ENCODE assay signal across 8 cellular contexts in the genomic region with DNA sequence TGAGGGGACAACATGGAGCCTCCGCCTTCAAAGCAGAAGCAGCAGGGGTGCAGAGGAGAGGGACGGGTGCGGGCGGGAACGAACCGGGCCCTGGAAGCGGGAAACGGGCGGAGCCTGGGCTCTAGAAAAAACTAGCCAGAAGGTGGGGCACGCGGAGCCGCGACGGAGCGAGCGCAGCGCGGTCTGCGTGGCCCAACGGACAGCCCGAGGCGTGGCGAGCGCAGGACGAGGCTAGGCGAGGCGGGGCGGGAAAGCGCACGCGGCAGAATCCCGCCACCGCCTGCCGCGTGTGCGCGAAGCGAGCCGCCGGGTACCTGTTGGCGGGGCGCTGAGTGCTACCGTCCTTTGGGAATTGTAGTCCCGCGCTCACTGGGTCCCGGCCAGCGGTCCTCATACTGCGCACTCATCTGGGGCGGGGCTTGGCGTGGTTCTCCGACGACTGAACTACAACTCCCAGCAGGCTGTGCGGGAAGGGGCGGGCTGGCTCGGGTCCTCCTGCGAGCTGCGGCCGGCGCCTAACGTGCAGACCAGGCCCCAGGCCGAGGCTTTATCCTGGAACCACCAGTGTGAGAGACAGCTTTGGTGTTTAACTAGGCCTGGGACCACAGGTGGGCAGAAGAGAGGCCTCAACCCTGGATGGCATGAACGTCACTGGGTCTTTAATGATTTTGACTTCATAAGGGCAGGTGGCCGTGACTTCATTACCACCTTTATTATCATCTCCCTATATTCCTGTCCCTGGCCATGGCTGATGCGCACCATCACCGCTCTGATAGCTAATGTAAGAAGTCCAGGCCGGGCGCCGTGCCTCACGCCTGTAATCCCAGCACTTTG. TPM values are rescaled to one million over a fixed set of nuclear protein-coding genes. Genes with fewer than 3 reads are reported as not detected.
DNase-seq lines count a peak whose midpoint lies in the region; ATAC-seq, FAIRE-seq and TF ChIP-seq lines count a peak whose summit lies in the region.

A gene with protein sequence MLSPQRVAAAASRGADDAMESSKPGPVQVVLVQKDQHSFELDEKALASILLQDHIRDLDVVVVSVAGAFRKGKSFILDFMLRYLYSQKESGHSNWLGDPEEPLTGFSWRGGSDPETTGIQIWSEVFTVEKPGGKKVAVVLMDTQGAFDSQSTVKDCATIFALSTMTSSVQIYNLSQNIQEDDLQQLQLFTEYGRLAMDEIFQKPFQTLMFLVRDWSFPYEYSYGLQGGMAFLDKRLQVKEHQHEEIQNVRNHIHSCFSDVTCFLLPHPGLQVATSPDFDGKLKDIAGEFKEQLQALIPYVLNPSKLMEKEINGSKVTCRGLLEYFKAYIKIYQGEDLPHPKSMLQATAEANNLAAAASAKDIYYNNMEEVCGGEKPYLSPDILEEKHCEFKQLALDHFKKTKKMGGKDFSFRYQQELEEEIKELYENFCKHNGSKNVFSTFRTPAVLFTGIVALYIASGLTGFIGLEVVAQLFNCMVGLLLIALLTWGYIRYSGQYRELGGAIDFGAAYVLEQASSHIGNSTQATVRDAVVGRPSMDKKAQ (minus strand): TSS at position 55 of the 834 bp plus-strand sequence. CDS start 41 bp downstream, at position 14.

- no peak for FAIRE-seq in HepG2 (lab: Jason Lieb, UNC)

- ATAC-seq in GM19372 (IDR thresholded peaks at IDR 0.05; ENCODE audit: low read depth, unreplicated experiment), result peak; percentile 83
- peak; percentile 84 for ATAC-seq in HG03521 (IDR thresholded peaks at IDR 0.05; ENCODE audit: unreplicated experiment)
- no peak; the same call in 2 of the 3 replicates for ATAC-seq in HepG2

- no peaks in the 10 kb centered on the region for H3K27me3 ChIP-seq in HepG2 (ENCODE audit: control insufficient read depth in 1 of 2, insufficient read depth in 2 of 2, low read length in 2 of 2)

- peaks cover 20% of the 10 kb centered on the region for H3K4me1 ChIP-seq in HepG2 (ENCODE audit: insufficient read depth, low read length)

- BruUV-seq in HepG2 (replicated peaks; lab: Mats Ljungman, UMichigan), result no TSS peak

- DNase-seq in C1 segment of cervical spinal cord (lab: John Stamatoyannopoulos, UW), result peak; percentile 61 to 96 (median 92)
- peak; percentile 75 for DNase-seq in NCI-H69 (lab: John Stamatoyannopoulos, UW)
- DNase-seq in activated CD4-positive, alpha-beta T cell treated with anti-CD3 and anti-CD28 coated beads, Interleukin-2, amount 50 U/mL, for 48 hours, result peak; percentile 96 to 97
- peak; percentile 97 for DNase-seq in dermis blood vessel endothelial cell
- DNase-seq in HepG2 (ENCODE audit: low spot score), result no peak
- peak; percentile 87 to 88 for DNase-seq in stimulated activated CD4-positive, alpha-beta T cell treated with anti-CD3 and anti-CD28 coated beads, Interleukin-2, amount 100 ng/mL, for 48 hours

- H4K20me1 ChIP-seq in HepG2 (ENCODE audit: insufficient read depth, low read length), result no peaks in the 10 kb centered on the region

- no peak within 1 kb of the TSS for H3K27ac ChIP-seq in HepG2 (ENCODE audit: extremely low read length, insufficient read depth, low read length)

- POLR2A ChIA-PET in HepG2 (lab: Yijun Ruan, JAX), result no interaction called here

- 92% methylated on average over 58 of the region's 69 CpGs for WGBS in HepG2 (ENCODE audit: low lambda C conversion rate)

- no peak within 1 kb of the TSS for H3K4me3 ChIP-seq in HepG2 (replicated peaks in 1 of 3; ENCODE audit: insufficient read depth in 1 of 3, low read depth in 2 of 3, low read length in 3 of 3)

- no peak within 1 kb of the TSS for H2AFZ ChIP-seq in HepG2 (ENCODE audit: low read length)

- no peak for TF ChIP-seq CTCF in HepG2 (CRISPR knock-in tag; IDR thresholded peaks at IDR 0.05)

- CTCF ChIA-PET in HepG2 (lab: Yijun Ruan, JAX; ENCODE audit: low intra/inter-chr PET ratio, low total read pairs), result no interaction called here

- no peaks in the 10 kb centered on the region for H3K9me3 ChIP-seq in HepG2 (ENCODE audit: low read length)

- H3K4me2 ChIP-seq in HepG2 (ENCODE audit: low read depth, low read length), result no peak within 1 kb of the TSS

- no peak for TF ChIP-seq POLR2A in HepG2 (IDR thresholded peaks at IDR 0.05; ENCODE audit: insufficient read depth in 1 of 2, low read depth in 2 of 2, low read length in 2 of 2)

- in situ Hi-C loops in HepG2 (cut with HindIII; ENCODE audit: extremely low pct_ligation_motif_present, low pct_unique_long_range_greater_than_20kb), result no loop called here

- H3K9ac ChIP-seq in HepG2 (ENCODE audit: insufficient read depth, low read depth, low read length), result no peak within 1 kb of the TSS

- TF ChIP-seq EP300 in HepG2 (IDR thresholded peaks at IDR 0.05; ENCODE audit: low read depth in 2 of 2, low read length in 2 of 2) (no peak), HepG2 (CRISPR knock-in tag; IDR thresholded peaks at IDR 0.05; ENCODE audit: borderline replicate concordance) (no peak)

- no peak for TF ChIP-seq RAD21 in HepG2 (CRISPR knock-in tag; IDR thresholded peaks at IDR 0.05)

- intact Hi-C loops in HepG2 (cut with micrococcal nuclease; ENCODE audit: unreplicated experiment), result no loop called here

- no peaks in the 10 kb centered on the region for H3K36me3 ChIP-seq in HepG2 (replicated peaks in 1 of 2; ENCODE audit: control insufficient read depth in 1 of 2, insufficient read depth in 2 of 2, low read length in 2 of 2)

- H3K79me2 ChIP-seq in HepG2 (ENCODE audit: insufficient read depth, low read length), result no peaks in the 10 kb centered on the region

TF ChIP-seq in HepG2, 621 proteins besides CTCF, POLR2A, EP300 and RAD21:
- TF ChIP-seq GABPB1 (CRISPR knock-in tag; IDR thresholded peaks at IDR 0.05) (peak; percentile 53; the same call in 1 of the 2 replicates), THAP11 (CRISPR knock-in tag; IDR thresholded peaks at IDR 0.05) (peak; percentile 85), ZNF143 (CRISPR knock-in tag; IDR thresholded peaks at IDR 0.05) (peak; percentile 76), MTA3 (CRISPR knock-in tag; IDR thresholded peaks at IDR 0.05) (no peak)

RNA-seq across cellular contexts. Expression of the gene that starts here (rescaled TPM):
- 99.4 and 106 TPM in 2 replicates for total RNA-seq in dermis blood vessel endothelial cell
- not detected in 2 replicates for total RNA-seq in HepG2 (2016; rRNA removed; fragmentation: Illumina TruSeq; extraction: Trizol)
- total RNA-seq in HepG2 (2016; cell fraction: cytosol; rRNA removed; fragmentation: Illumina TruSeq; extraction: Trizol; ENCODE audit: low read depth), result not detected in 2 replicates
- not detected in 2 replicates for total RNA-seq in HepG2 (2016; cell fraction: insoluble cytoplasmic fraction; rRNA removed; fragmentation: Illumina TruSeq; extraction: Trizol)
- not detected in 2 replicates for total RNA-seq in HepG2 (2016; cell fraction: membrane; rRNA removed; fragmentation: Illumina TruSeq; extraction: Trizol)
- total RNA-seq in HepG2 (2016; cell fraction: nucleus; rRNA removed; fragmentation: Illumina TruSeq; extraction: Trizol), result not detected in 2 replicates
- not detected in 2 replicates for polyA plus RNA-seq in HepG2 (2011; rRNA removed)
- 0.01 and 0.03 TPM in 2 replicates for polyA plus RNA-seq in HepG2 (2011; cell fraction: cytosol; rRNA removed)
- not detected in 2 replicates for polyA plus RNA-seq in HepG2 (2011; cell fraction: nucleus; rRNA removed)
- polyA plus RNA-seq in HepG2 (2012), result 0.05 and 0.08 TPM in 2 replicates
- polyA plus RNA-seq in HepG2 (2016; cell fraction: cytosol; fragmentation: Illumina TruSeq; extraction: Trizol; ENCODE audit: low read depth), result not detected in 2 replicates
- not detected in 2 replicates for polyA plus RNA-seq in HepG2 (2016; cell fraction: insoluble cytoplasmic fraction; fragmentation: Illumina TruSeq; extraction: Trizol; ENCODE audit: low read depth)
- not detected in 2 replicates for polyA plus RNA-seq in HepG2 (2016; cell fraction: membrane; fragmentation: Illumina TruSeq; extraction: Trizol; ENCODE audit: low read depth)
- not detected in 2 replicates for polyA plus RNA-seq in HepG2 (2016; cell fraction: nucleus; fragmentation: Illumina TruSeq; extraction: Trizol; ENCODE audit: insufficient read depth, low read depth)
- 0.14 and 84.0 TPM in 2 replicates for polyA minus RNA-seq in HepG2 (2011; rRNA and poly(A)+ RNA removed; ENCODE audit: low replicate concordance)
- polyA minus RNA-seq in HepG2 (2011; cell fraction: cytosol; rRNA and poly(A)+ RNA removed), result 0.20 and 0.26 TPM in 2 replicates
- polyA minus RNA-seq in HepG2 (2011; cell fraction: nucleus; rRNA and poly(A)+ RNA removed), result 0.12 and 0.26 TPM in 2 replicates

Comparison
In these comparisons a context has a peak if more than half of its experiments do, and no peak if none do; other contexts are left out.
1. RNA of the gene that starts here (total RNA-seq): 99.4 to 106 TPM in dermis blood vessel endothelial cell; not detected in HepG2; every median in the first group is over 100 times any median in the second.